Comparison of ENCODE assay signal across 10 cellular contexts in the genomic region with DNA sequence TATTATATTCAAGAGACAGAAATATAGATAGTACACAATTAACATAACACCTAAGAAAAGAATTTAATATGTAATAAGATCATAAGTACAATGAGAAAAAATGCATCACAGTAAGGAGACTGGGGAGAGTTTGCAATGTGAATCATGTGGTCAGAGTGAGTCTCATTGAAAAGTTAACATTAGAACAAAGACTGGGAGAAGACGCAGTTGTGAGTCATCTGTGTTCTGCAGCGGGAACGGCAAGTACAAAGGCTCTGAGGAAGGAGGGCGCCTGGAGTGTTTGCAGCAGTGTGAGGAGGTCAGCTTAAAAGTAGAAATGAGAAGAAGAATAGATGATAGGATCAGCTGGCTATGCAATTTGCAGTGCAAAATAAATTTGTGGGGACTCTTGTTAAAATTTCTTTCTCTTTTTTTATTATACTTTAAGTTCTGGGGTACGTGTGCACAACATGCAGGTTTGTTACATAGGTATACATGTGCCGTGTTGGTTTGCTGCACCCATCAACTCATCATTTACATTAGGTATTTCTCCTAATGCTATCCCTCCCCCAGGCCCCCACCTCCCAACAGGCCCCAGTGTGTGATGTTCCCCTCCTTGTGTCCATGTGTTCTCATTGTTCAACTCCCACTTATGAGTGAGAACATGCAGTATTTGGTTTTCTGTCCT. TPM values are rescaled to one million over a fixed set of nuclear protein-coding genes. Genes with fewer than 3 reads are reported as not detected.
DNase-seq lines count a peak whose midpoint lies in the region; ATAC-seq, FAIRE-seq and TF ChIP-seq lines count a peak whose summit lies in the region.
"Not testable (repeated sequence)": the region's sequence is repeated elsewhere in the genome, so short reads cannot be mapped to it uniquely, and the experiment has no call there.
"Had no signal": no experiment of that assay in that cellular context is flagged by ENCODE, and none has a peak within 500 bp of the region (broad histone marks: within the 10 kb centered on the region; RNA-seq: fewer than 3 reads in every experiment).

No MANE protein-coding gene starts in this region.

- not testable (repeated sequence) for BruUV-seq in HepG2 (replicated peaks; lab: Mats Ljungman, UMichigan)

- H3K27ac ChIP-seq in Peyer's patch, result peak overlapping the region in 2 of 4 donors; percentile 19 to 64
- not testable (repeated sequence) for H3K27ac ChIP-seq in HepG2 (ENCODE audit: extremely low read length, insufficient read depth, low read length)

- H2AFZ ChIP-seq in HepG2 (ENCODE audit: low read length), result not testable (repeated sequence)

- peak in 1 of 2 experiments; percentile 20; a peak in 1 of 4 replicates for TF ChIP-seq EP300 in HepG2 (IDR thresholded peaks at IDR 0.05; ENCODE audit: low read depth in 2 of 2, low read length in 2 of 2)
- TF ChIP-seq EP300 in HepG2 (CRISPR knock-in tag; IDR thresholded peaks at IDR 0.05; ENCODE audit: borderline replicate concordance), result not testable (repeated sequence)

- H3K27me3 ChIP-seq in Peyer's patch; HepG2 (ENCODE audit: control insufficient read depth in 1 of 2, insufficient read depth in 2 of 2, low read length in 2 of 2): not testable (repeated sequence)

- 21% methylated on average over 6 of the region's 6 CpGs for WGBS in HepG2 (ENCODE audit: low lambda C conversion rate)

- H4K20me1 ChIP-seq in HepG2 (ENCODE audit: insufficient read depth, low read length), result not testable (repeated sequence)

- ATAC-seq in GM19351 (IDR thresholded peaks at IDR 0.05; ENCODE audit: unreplicated experiment) (peak; percentile 35), HG03103 (IDR thresholded peaks at IDR 0.05; ENCODE audit: low read depth, unreplicated experiment) (peak; percentile 37), HepG2 (peak; percentile 68)

- not testable (repeated sequence) for TF ChIP-seq POLR2A in Peyer's patch (IDR thresholded peaks at IDR 0.05); HepG2 (IDR thresholded peaks at IDR 0.05; ENCODE audit: insufficient read depth in 1 of 2, low read depth in 2 of 2, low read length in 2 of 2)

- intact Hi-C loops in HepG2 (cut with micrococcal nuclease; ENCODE audit: unreplicated experiment), result not testable (repeated sequence)

- not testable (repeated sequence) for FAIRE-seq in HepG2 (lab: Jason Lieb, UNC)

- not testable (repeated sequence) for H3K4me2 ChIP-seq in HepG2 (ENCODE audit: low read depth, low read length)

- not testable (repeated sequence) for H3K9me3 ChIP-seq in Peyer's patch; HepG2 (ENCODE audit: low read length)

- DNase-seq in AG08395 (ENCODE audit: low spot score), result peak; percentile 69
- peak in 2 of 3 donors; percentile 46 to 84 for DNase-seq in Peyer's patch
- DNase-seq in activated T-cell treated with anti-CD3 and anti-CD28 coated beads for 24 hours (ENCODE audit: low read depth), result peak; percentile 51
- peak; percentile 94 for DNase-seq in dermis blood vessel endothelial cell
- peak; percentile 64 for DNase-seq in HepG2 (ENCODE audit: low spot score)
- peak; percentile 32 for DNase-seq in stimulated activated CD4-positive, alpha-beta T cell treated with anti-CD3 and anti-CD28 coated beads, Interleukin-12 subunit alpha, Interleukin-12 subunit beta, amount 100 ng/mL, for 4 hours

- CTCF ChIA-PET in HepG2 (lab: Yijun Ruan, JAX; ENCODE audit: low intra/inter-chr PET ratio, low total read pairs), result not testable (repeated sequence)

- H3K36me3 ChIP-seq in Peyer's patch; HepG2 (replicated peaks in 1 of 2; ENCODE audit: control insufficient read depth in 1 of 2, insufficient read depth in 2 of 2, low read length in 2 of 2): not testable (repeated sequence)

- not testable (repeated sequence) for H3K9ac ChIP-seq in HepG2 (ENCODE audit: insufficient read depth, low read depth, low read length)

- H3K79me2 ChIP-seq in HepG2 (ENCODE audit: insufficient read depth, low read length), result not testable (repeated sequence)

- H3K4me3 ChIP-seq in Peyer's patch; HepG2 (replicated peaks in 1 of 3; ENCODE audit: insufficient read depth in 1 of 3, low read depth in 2 of 3, low read length in 3 of 3): not testable (repeated sequence)

- in situ Hi-C loops in HepG2 (cut with HindIII; ENCODE audit: extremely low pct_ligation_motif_present, low pct_unique_long_range_greater_than_20kb), result not testable (repeated sequence)

- POLR2A ChIA-PET in HepG2 (lab: Yijun Ruan, JAX), result not testable (repeated sequence)

- not testable (repeated sequence) for TF ChIP-seq RAD21 in HepG2 (CRISPR knock-in tag; IDR thresholded peaks at IDR 0.05)

- H3K4me1 ChIP-seq in Peyer's patch; HepG2 (ENCODE audit: insufficient read depth, low read length): not testable (repeated sequence)

- not testable (repeated sequence) for TF ChIP-seq CTCF in Peyer's patch (IDR thresholded peaks at IDR 0.05); HepG2 (CRISPR knock-in tag; IDR thresholded peaks at IDR 0.05)

TF ChIP-seq in HepG2, 621 proteins besides CTCF, POLR2A, EP300 and RAD21 (continues in another document):
- TF ChIP-seq TCF7 (IDR thresholded peaks at IDR 0.05; ENCODE audit: low read depth) (peak; percentile 73), NR2F1 (CRISPR knock-in tag; IDR thresholded peaks at IDR 0.05) (peak in 1 of 2 experiments; percentile 43; a peak in 1 of 4 replicates)
- TF ChIP-seq, protein P1, sequence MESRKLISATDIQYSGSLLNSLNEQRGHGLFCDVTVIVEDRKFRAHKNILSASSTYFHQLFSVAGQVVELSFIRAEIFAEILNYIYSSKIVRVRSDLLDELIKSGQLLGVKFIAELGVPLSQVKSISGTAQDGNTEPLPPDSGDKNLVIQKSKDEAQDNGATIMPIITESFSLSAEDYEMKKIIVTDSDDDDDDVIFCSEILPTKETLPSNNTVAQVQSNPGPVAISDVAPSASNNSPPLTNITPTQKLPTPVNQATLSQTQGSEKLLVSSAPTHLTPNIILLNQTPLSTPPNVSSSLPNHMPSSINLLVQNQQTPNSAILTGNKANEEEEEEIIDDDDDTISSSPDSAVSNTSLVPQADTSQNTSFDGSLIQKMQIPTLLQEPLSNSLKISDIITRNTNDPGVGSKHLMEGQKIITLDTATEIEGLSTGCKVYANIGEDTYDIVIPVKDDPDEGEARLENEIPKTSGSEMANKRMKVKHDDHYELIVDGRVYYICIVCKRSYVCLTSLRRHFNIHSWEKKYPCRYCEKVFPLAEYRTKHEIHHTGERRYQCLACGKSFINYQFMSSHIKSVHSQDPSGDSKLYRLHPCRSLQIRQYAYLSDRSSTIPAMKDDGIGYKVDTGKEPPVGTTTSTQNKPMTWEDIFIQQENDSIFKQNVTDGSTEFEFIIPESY (CRISPR knock-in tag; IDR thresholded peaks at IDR 0.05), result 0 out of 2 replicates have a peak, but pooled peaks have one; percentile 46
- TF ChIP-seq, protein P2, sequence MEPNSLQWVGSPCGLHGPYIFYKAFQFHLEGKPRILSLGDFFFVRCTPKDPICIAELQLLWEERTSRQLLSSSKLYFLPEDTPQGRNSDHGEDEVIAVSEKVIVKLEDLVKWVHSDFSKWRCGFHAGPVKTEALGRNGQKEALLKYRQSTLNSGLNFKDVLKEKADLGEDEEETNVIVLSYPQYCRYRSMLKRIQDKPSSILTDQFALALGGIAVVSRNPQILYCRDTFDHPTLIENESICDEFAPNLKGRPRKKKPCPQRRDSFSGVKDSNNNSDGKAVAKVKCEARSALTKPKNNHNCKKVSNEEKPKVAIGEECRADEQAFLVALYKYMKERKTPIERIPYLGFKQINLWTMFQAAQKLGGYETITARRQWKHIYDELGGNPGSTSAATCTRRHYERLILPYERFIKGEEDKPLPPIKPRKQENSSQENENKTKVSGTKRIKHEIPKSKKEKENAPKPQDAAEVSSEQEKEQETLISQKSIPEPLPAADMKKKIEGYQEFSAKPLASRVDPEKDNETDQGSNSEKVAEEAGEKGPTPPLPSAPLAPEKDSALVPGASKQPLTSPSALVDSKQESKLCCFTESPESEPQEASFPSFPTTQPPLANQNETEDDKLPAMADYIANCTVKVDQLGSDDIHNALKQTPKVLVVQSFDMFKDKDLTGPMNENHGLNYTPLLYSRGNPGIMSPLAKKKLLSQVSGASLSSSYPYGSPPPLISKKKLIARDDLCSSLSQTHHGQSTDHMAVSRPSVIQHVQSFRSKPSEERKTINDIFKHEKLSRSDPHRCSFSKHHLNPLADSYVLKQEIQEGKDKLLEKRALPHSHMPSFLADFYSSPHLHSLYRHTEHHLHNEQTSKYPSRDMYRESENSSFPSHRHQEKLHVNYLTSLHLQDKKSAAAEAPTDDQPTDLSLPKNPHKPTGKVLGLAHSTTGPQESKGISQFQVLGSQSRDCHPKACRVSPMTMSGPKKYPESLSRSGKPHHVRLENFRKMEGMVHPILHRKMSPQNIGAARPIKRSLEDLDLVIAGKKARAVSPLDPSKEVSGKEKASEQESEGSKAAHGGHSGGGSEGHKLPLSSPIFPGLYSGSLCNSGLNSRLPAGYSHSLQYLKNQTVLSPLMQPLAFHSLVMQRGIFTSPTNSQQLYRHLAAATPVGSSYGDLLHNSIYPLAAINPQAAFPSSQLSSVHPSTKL (CRISPR knock-in tag; IDR thresholded peaks at IDR 0.05), result 0 out of 2 replicates have a peak, but pooled peaks have one; percentile 43

RNA-seq across cellular contexts. Expression of a gene that starts 44.4 kb away (rescaled TPM):
- total RNA-seq in Peyer's patch, result 100 to 1,000 TPM in 1 of 4 donors, 10 to 100 TPM in 2, 1 to 10 TPM in 1; 5.3 to 149 (median 20.0) TPM
- not detected in 2 replicates for total RNA-seq in dermis blood vessel endothelial cell
- total RNA-seq in HepG2 (2016; rRNA removed; fragmentation: Illumina TruSeq; extraction: Trizol), result not detected in 2 replicates
- total RNA-seq in HepG2 (2016; cell fraction: cytosol; rRNA removed; fragmentation: Illumina TruSeq; extraction: Trizol; ENCODE audit: low read depth), result not detected in 2 replicates
- not detected in 2 replicates for total RNA-seq in HepG2 (2016; cell fraction: insoluble cytoplasmic fraction; rRNA removed; fragmentation: Illumina TruSeq; extraction: Trizol)
- total RNA-seq in HepG2 (2016; cell fraction: membrane; rRNA removed; fragmentation: Illumina TruSeq; extraction: Trizol), result not detected in 2 replicates
- not detected in 2 replicates for total RNA-seq in HepG2 (2016; cell fraction: nucleus; rRNA removed; fragmentation: Illumina TruSeq; extraction: Trizol)
- not detected in 2 replicates for polyA plus RNA-seq in HepG2 (2011; rRNA removed)
- polyA plus RNA-seq in HepG2 (2011; cell fraction: cytosol; rRNA removed), result 0.03 TPM in 1 of 2 replicates, not detected in the other
- not detected in 2 replicates for polyA plus RNA-seq in HepG2 (2011; cell fraction: nucleus; rRNA removed)
- not detected in 2 replicates for polyA plus RNA-seq in HepG2 (2012)
- polyA plus RNA-seq in HepG2 (2016; cell fraction: cytosol; fragmentation: Illumina TruSeq; extraction: Trizol; ENCODE audit: low read depth), result not detected in 2 replicates
- not detected in 2 replicates for polyA plus RNA-seq in HepG2 (2016; cell fraction: insoluble cytoplasmic fraction; fragmentation: Illumina TruSeq; extraction: Trizol; ENCODE audit: low read depth)
- polyA plus RNA-seq in HepG2 (2016; cell fraction: membrane; fragmentation: Illumina TruSeq; extraction: Trizol; ENCODE audit: low read depth), result not detected in 2 replicates
- not detected in 2 replicates for polyA plus RNA-seq in HepG2 (2016; cell fraction: nucleus; fragmentation: Illumina TruSeq; extraction: Trizol; ENCODE audit: insufficient read depth, low read depth)
- not detected in 2 replicates for polyA minus RNA-seq in HepG2 (2011; rRNA and poly(A)+ RNA removed; ENCODE audit: low replicate concordance)
- not detected in 2 replicates for polyA minus RNA-seq in HepG2 (2011; cell fraction: cytosol; rRNA and poly(A)+ RNA removed)
- 0.90 TPM in 1 of 2 replicates, not detected in the other for polyA minus RNA-seq in HepG2 (2011; cell fraction: nucleus; rRNA and poly(A)+ RNA removed)
- total RNA-seq: cardiac muscle cell had no signal
- polyA plus RNA-seq: BJ had no signal

Comparison
In these comparisons a context has a peak if more than half of its experiments do, and no peak if none do; other contexts are left out.
1. DNase-seq: peak in every context shown above with its lines; median percentile 94 in dermis blood vessel endothelial cell; 69 in AG08395; 65 in Peyer's patch; 64 in HepG2; 51 in activated T-cell treated with anti-CD3 and anti-CD28 coated beads for 24 hours; 32 in stimulated activated CD4-positive, alpha-beta T cell treated with anti-CD3 and anti-CD28 coated beads, Interleukin-12 subunit alpha, Interleukin-12 subunit beta, amount 100 ng/mL, for 4 hours.